8 cellular contexts compared by ENCODE assay signal in genomic region chr7:101099969-101100781, GRCh38. TPM values are rescaled to one million over a fixed set of nuclear protein-coding genes. Genes with fewer than 3 reads are reported as not detected.
DNase-seq lines count a peak whose midpoint lies in the region; ATAC-seq and TF ChIP-seq lines count a peak whose summit lies in the region.

No MANE protein-coding gene starts in this region.

- no peaks in the 10 kb centered on the region for H3K36me3 ChIP-seq in thoracic aorta

- no peaks in the 10 kb centered on the region for H3K9me3 ChIP-seq in thoracic aorta

- H3K27ac Mint-ChIP-seq in activated naive CD4-positive, alpha-beta T cell treated with anti-CD3 and anti-CD28 coated beads for 36 hours: no peak overlapping the region

- peak; percentile 64 for DNase-seq in activated T-cell treated with anti-CD3 and anti-CD28 coated beads for 24 hours (ENCODE audit: low read depth)
- no peak for DNase-seq in activated T-cell treated with anti-CD3 and anti-CD28 coated beads, Interleukin-2, amount 50 U/mL, for 1 hour
- peak; percentile 99 for DNase-seq in OCI-M1 (lab: John Stamatoyannopoulos, UW)
- DNase-seq in activated naive CD4-positive, alpha-beta T cell treated with anti-CD3 and anti-CD28 coated beads for 36 hours: peak; percentile 76
- peak; percentile 85 for DNase-seq in globus pallidus (ENCODE audit: low spot score)
- peak; percentile 91 for DNase-seq in occipital lobe (lab: John Stamatoyannopoulos, UW)
- DNase-seq in thoracic aorta (ENCODE audit: low spot score): peak; percentile 96
- no peak for DNase-seq in NCI-H2029 treated with DMSO at 0.1 percent for 48 hours (lab: John Stamatoyannopoulos, UW)

- no peaks in the 10 kb centered on the region for H3K9me3 Mint-ChIP-seq in activated naive CD4-positive, alpha-beta T cell treated with anti-CD3 and anti-CD28 coated beads for 36 hours

- peak overlapping the region; percentile 90 to 93 for H3K27ac ChIP-seq in thoracic aorta

- no peak for TF ChIP-seq CTCF in thoracic aorta (IDR thresholded peaks at IDR 0.05)

- H3K4me1 Mint-ChIP-seq in activated naive CD4-positive, alpha-beta T cell treated with anti-CD3 and anti-CD28 coated beads for 36 hours (ENCODE audit: low read depth): peaks cover 13% of the 10 kb centered on the region

- H3K36me3 Mint-ChIP-seq in activated naive CD4-positive, alpha-beta T cell treated with anti-CD3 and anti-CD28 coated beads for 36 hours (ENCODE audit: low read depth): no peaks in the 10 kb centered on the region

- peaks cover 14% of the 10 kb centered on the region for H3K27me3 Mint-ChIP-seq in activated naive CD4-positive, alpha-beta T cell treated with anti-CD3 and anti-CD28 coated beads for 36 hours (ENCODE audit: low read depth)

- H3K4me1 ChIP-seq in thoracic aorta (ENCODE audit: control insufficient read depth in 1 of 2, low read depth in 2 of 2): peaks cover 13 to 31% of the 10 kb centered on the region in 2 donors

- H3K27me3 ChIP-seq in thoracic aorta (replicated peaks; ENCODE audit: insufficient read depth): no peaks in the 10 kb centered on the region

- peak; percentile 97 for ATAC-seq in thoracic aorta (ENCODE audit: insufficient number of reproducible peaks, low FRiP score, low read depth)

- intact Hi-C loops in activated naive CD4-positive, alpha-beta T cell treated with anti-CD3 and anti-CD28 coated beads for 36 hours (cut with micrococcal nuclease): no loop called here

- peak overlapping the region; percentile 2 for H3K4me3 Mint-ChIP-seq in activated naive CD4-positive, alpha-beta T cell treated with anti-CD3 and anti-CD28 coated beads for 36 hours

- peak overlapping the region; percentile 32 for H3K4me3 ChIP-seq in thoracic aorta

- CTCF ChIA-PET in activated naive CD4-positive, alpha-beta T cell treated with anti-CD3 and anti-CD28 coated beads for 36 hours (lab: Charles Lee): interaction anchor here (1.2 kb wide), 1 partner anchor 44 kb away, joined by 6 read pairs; no protein-coding TSS in a partner anchor

RNA-seq across cellular contexts. Expression of gene TRIM56, which starts 14.9 kb away (rescaled TPM):
- 10 to 100 TPM; 41.4 to 41.7 TPM for total RNA-seq in activated naive CD4-positive, alpha-beta T cell treated with anti-CD3 and anti-CD28 coated beads for 36 hours
- total RNA-seq in occipital lobe: 1.1 TPM
- 10 to 100 TPM; 32.1 to 44.5 TPM for total RNA-seq in thoracic aorta

RNA-seq across cellular contexts. Expression of gene SERPINE1, which starts 26.7 kb away (rescaled TPM):
- under 1 TPM in 1 of 2 experiments, not detected in 1; 0.07 TPM for total RNA-seq in activated naive CD4-positive, alpha-beta T cell treated with anti-CD3 and anti-CD28 coated beads for 36 hours
- 0.78 TPM for total RNA-seq in occipital lobe
- total RNA-seq in thoracic aorta: 1,000 to 10,000 TPM in 1 of 2 donors, 100 to 1,000 TPM in 1; 542 to 1,009 TPM

RNA-seq across cellular contexts. Expression of gene AP1S1, which starts 54.1 kb away (rescaled TPM):
- total RNA-seq in activated naive CD4-positive, alpha-beta T cell treated with anti-CD3 and anti-CD28 coated beads for 36 hours: 10 to 100 TPM; 40.6 to 43.5 TPM
- total RNA-seq in occipital lobe: 93.4 TPM
- 10 to 100 TPM; 11.9 to 33.0 TPM for total RNA-seq in thoracic aorta

Comparison
In these comparisons a context has a peak if more than half of its experiments do, and no peak if none do; other contexts are left out.
1. DNase-seq: peak in activated T-cell treated with anti-CD3 and anti-CD28 coated beads for 24 hours (single experiment), OCI-M1 (single experiment), activated naive CD4-positive, alpha-beta T cell treated with anti-CD3 and anti-CD28 coated beads for 36 hours (single experiment), globus pallidus (single experiment), occipital lobe (single experiment) and thoracic aorta (single experiment); none in activated T-cell treated with anti-CD3 and anti-CD28 coated beads, Interleukin-2, amount 50 U/mL, for 1 hour (single experiment) and NCI-H2029 treated with DMSO at 0.1 percent for 48 hours (single experiment).
2. RNA of gene TRIM56, which starts 14.9 kb away (total RNA-seq): 32.1 to 44.5 TPM in thoracic aorta and 41.4 to 41.7 TPM in activated naive CD4-positive, alpha-beta T cell treated with anti-CD3 and anti-CD28 coated beads for 36 hours; 1.1 TPM in occipital lobe (single experiment); every median in the first group is over 10 times any median in the second.
3. RNA of gene SERPINE1, which starts 26.7 kb away (total RNA-seq): 542 to 1,009 TPM in thoracic aorta; 0.78 TPM in occipital lobe (single experiment) and 0.07 TPM in activated naive CD4-positive, alpha-beta T cell treated with anti-CD3 and anti-CD28 coated beads for 36 hours; every median in the first group is over 100 times any median in the second.